ENCODE assay signal across 8 cellular contexts in the genomic region with DNA sequence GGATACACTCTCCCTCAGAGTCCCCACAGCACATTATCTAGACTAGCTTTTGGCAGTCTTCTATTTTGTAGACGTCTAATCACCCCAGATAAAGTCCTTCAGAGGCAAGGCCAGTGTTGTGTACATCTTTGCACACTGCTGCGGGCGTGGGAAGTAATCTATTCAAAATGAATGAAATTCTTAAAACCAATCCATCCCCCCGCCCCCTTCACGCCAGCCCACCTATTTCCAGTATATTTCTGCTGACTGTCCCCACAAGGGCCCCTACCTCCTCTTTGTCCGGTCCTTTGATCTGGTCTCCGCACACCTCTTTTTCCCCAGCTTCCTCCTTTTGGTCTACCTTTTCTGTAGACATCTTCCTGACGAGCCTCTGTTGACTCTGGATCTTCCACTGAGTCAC. TPM values are rescaled to one million over a fixed set of nuclear protein-coding genes. Genes with fewer than 3 reads are reported as not detected.
A peak's percentile ranks its signal among the peaks of the same experiment; 100 is the strongest.
DNase-seq lines count a peak whose midpoint lies in the region; ATAC-seq and TF ChIP-seq lines count a peak whose summit lies in the region.

No MANE protein-coding gene starts in this region.

- ATAC-seq in heart left ventricle (no peak), left ventricle myocardium superior (no peak), upper lobe of right lung (no peak)

- H3K4me3 ChIP-seq in heart left ventricle, result peak overlapping the region in 11 of 12 donors; percentile 63 to 89 (median 79)
- H3K4me3 ChIP-seq in mucosa of rectum (ENCODE audit: low read length in 2 of 2), result peak overlapping the region; percentile 78 to 80
- H3K4me3 ChIP-seq in upper lobe of right lung, result peak overlapping the region; percentile 92

- TF ChIP-seq POLR2A in heart left ventricle (IDR thresholded peaks at IDR 0.05), result no peak

- DNase-seq in heart left ventricle (no peak), left ventricle myocardium superior (no peak), caudate nucleus (lab: John Stamatoyannopoulos, UW) (peak in 2 of 61 donors; percentile 40 to 41), upper lobe of right lung (no peak), cerebellar cortex (ENCODE audit: low spot score) (no peak), NCI-H748 (lab: John Stamatoyannopoulos, UW; ENCODE audit: unreplicated experiment) (no peak)
- no peak for DNase-seq in stimulated activated CD4-positive, alpha-beta T cell treated with anti-CD3 and anti-CD28 coated beads, Interleukin-12 subunit alpha, Interleukin-12 subunit beta, amount 100 ng/mL, for 4 hours

- H3K36me3 ChIP-seq in heart left ventricle, result peaks cover 0 to 34% (median 18%) of the 10 kb centered on the region in 9 donors
- H3K36me3 ChIP-seq in mucosa of rectum (ENCODE audit: control insufficient read depth in 2 of 2, insufficient read depth in 2 of 2, low read length in 2 of 2), result peaks cover 8 to 9% of the 10 kb centered on the region in 2 donors
- peaks cover 16% of the 10 kb centered on the region for H3K36me3 ChIP-seq in upper lobe of right lung

- intact Hi-C loops in heart left ventricle (cut with DNase I) (loop anchor here in 2 of 10 donors (5.0 kb wide), 2 partner anchors 35 to 40 kb away; a partner anchor contains a TSS), left ventricle myocardium superior (cut with micrococcal nuclease) (no loop called here), upper lobe of right lung (cut with DNase I) (no loop called here)

- H3K27me3 ChIP-seq in heart left ventricle (no peaks in the 10 kb centered on the region), mucosa of rectum (ENCODE audit: control insufficient read depth in 2 of 2, insufficient read depth in 2 of 2, low read length in 2 of 2) (no peaks in the 10 kb centered on the region), upper lobe of right lung (no peaks in the 10 kb centered on the region)

- H3K9ac ChIP-seq in mucosa of rectum (ENCODE audit: low read depth in 1 of 2, low read length in 2 of 2), result peak overlapping the region; percentile 68 to 72

- TF ChIP-seq CTCF in heart left ventricle (IDR thresholded peaks at IDR 0.05) (no peak), upper lobe of right lung (IDR thresholded peaks at IDR 0.05) (no peak)

- H3K27ac ChIP-seq in heart left ventricle (peak overlapping the region; percentile 71 to 95 (median 88)), caudate nucleus (ENCODE audit: low read depth, low read length) (peak overlapping the region; percentile 92), mucosa of rectum (ENCODE audit: low read depth in 2 of 2, low read length in 2 of 2) (peak overlapping the region; percentile 61 to 84), upper lobe of right lung (peak overlapping the region; percentile 95)

- H3K9me3 ChIP-seq in heart left ventricle, result no peaks in the 10 kb centered on the region
- no peaks in the 10 kb centered on the region for H3K9me3 ChIP-seq in mucosa of rectum (ENCODE audit: control insufficient read depth in 2 of 2, low read length in 2 of 2)
- no peaks in the 10 kb centered on the region for H3K9me3 ChIP-seq in upper lobe of right lung

- peaks cover 0 to 61% (median 34%) of the 10 kb centered on the region in 12 donors for H3K4me1 ChIP-seq in heart left ventricle
- peaks cover 36 to 40% of the 10 kb centered on the region in 2 donors for H3K4me1 ChIP-seq in mucosa of rectum (ENCODE audit: control insufficient read depth in 2 of 2, insufficient read depth in 2 of 2, low read length in 2 of 2)
- peaks cover 39% of the 10 kb centered on the region for H3K4me1 ChIP-seq in upper lobe of right lung

- 73 to 85% (median 81%) methylated on average over 8 of the region's 8 CpGs for WGBS in heart left ventricle, 4 donors

RNA-seq across cellular contexts. Expression of a gene that starts 0.4 kb away (rescaled TPM):
- total RNA-seq in heart left ventricle, result 10 to 100 TPM; 13.3 to 30.1 (median 20.0) TPM
- polyA plus RNA-seq in heart left ventricle, result 10 to 100 TPM; 23.1 to 39.4 TPM
- total RNA-seq in left ventricle myocardium superior, result 15.2 TPM
- 65.6 TPM for total RNA-seq in upper lobe of right lung

RNA-seq across cellular contexts. Expression of a gene that starts 0.6 kb away (rescaled TPM):
- total RNA-seq in heart left ventricle (under 1 TPM in 4 of 9 donors, not detected in 5; 0.27 to 0.55 (median 0.32) TPM), left ventricle myocardium superior (not detected), upper lobe of right lung (not detected)
- polyA plus RNA-seq in heart left ventricle, result under 1 TPM in 1 of 2 donors, not detected in 1; 0.14 TPM

RNA-seq across cellular contexts. Expression of a gene that starts 17.5 kb away (rescaled TPM):
- total RNA-seq in heart left ventricle, result 1 to 10 TPM in 8 of 9 donors, under 1 TPM in 1; 0.63 to 8.6 (median 2.7) TPM
- 1 to 10 TPM; 1.3 to 1.9 TPM for polyA plus RNA-seq in heart left ventricle
- total RNA-seq in left ventricle myocardium superior, result 3.4 TPM
- 2.0 TPM for total RNA-seq in upper lobe of right lung

RNA-seq across cellular contexts. Expression of a gene that starts 20.4 kb away (rescaled TPM):
- total RNA-seq in heart left ventricle (10 to 100 TPM in 8 of 9 donors, 1 to 10 TPM in 1; 9.6 to 39.5 (median 32.6) TPM), left ventricle myocardium superior (35.8 TPM), upper lobe of right lung (43.1 TPM)
- polyA plus RNA-seq in heart left ventricle, result 10 to 100 TPM; 32.7 to 35.2 TPM

RNA-seq across cellular contexts. Expression of a gene that starts 21.4 kb away (rescaled TPM):
- total RNA-seq in heart left ventricle (10 to 100 TPM in 7 of 9 donors, 1 to 10 TPM in 2; 7.4 to 23.5 (median 12.1) TPM), left ventricle myocardium superior (15.1 TPM), upper lobe of right lung (31.3 TPM)
- 10 to 100 TPM; 13.9 to 20.0 TPM for polyA plus RNA-seq in heart left ventricle
